33 cellular contexts compared by ENCODE assay signal in genomic region chr1:101645810-101646209, GRCh38.
"Had no signal": no experiment of that assay in that cellular context is flagged by ENCODE, and none has a peak within 500 bp of the region (broad histone marks: within the 10 kb centered on the region; RNA-seq: fewer than 3 reads in every experiment).

No MANE protein-coding gene starts in this region.

- H3K36me3 ChIP-seq: adrenal gland, ascending aorta, brain microvascular endothelial cell, breast epithelium, cardiac muscle cell had no signal

- ATAC-seq: activated naive CD4-positive, alpha-beta T cell treated with anti-CD3 and anti-CD28 coated beads, Interleukin-2, amount 50 U/mL, for 72 hours; activated naive CD8-positive, alpha-beta T cell treated with anti-CD3 and anti-CD28 coated beads, Interleukin-2, amount 50 U/mL, for 24 hours; activated T-cell treated with anti-CD3 and anti-CD28 coated beads, Interleukin-2, amount 50 U/mL, for 4 hours; activated T-cell treated with anti-CD3 and anti-CD28 coated beads, Interleukin-2, amount 50 U/mL, for 72 hours; activated T-helper 17 cell treated with anti-CD3 and anti-CD28 coated beads, Interleukin-2, amount 50 U/mL, for 72 hours; body of pancreas had no signal

- H3K4me1 ChIP-seq: adrenal gland, ascending aorta, body of pancreas, breast epithelium had no signal

- DNase-seq: activated effector memory CD4-positive, alpha-beta T cell treated with anti-CD3 and anti-CD28 coated beads, Interleukin-2, amount 50 U/mL, for 16 hours; activated effector memory CD4-positive, alpha-beta T cell treated with Interleukin-2 at 50 U/mL for 16 hours; activated gamma-delta T cell; activated gamma-delta T cell treated with Interleukin-2 at 50 U/mL for 16 hours; activated naive CD4-positive, alpha-beta T cell; activated naive CD4-positive, alpha-beta T cell treated with anti-CD3 and anti-CD28 coated beads for 36 hours; activated naive CD4-positive, alpha-beta T cell treated with anti-CD3 and anti-CD28 coated beads, Interleukin-2, amount 10 ng/mL, durations not matched to agents 7 days and 5 days; activated naive CD4-positive, alpha-beta T cell treated with anti-CD3 and anti-CD28 coated beads, Interleukin-2, amount 50 U/mL, for 16 hours; activated naive CD4-positive, alpha-beta T cell treated with Interleukin-2 at 50 U/mL for 16 hours; activated naive CD8-positive, alpha-beta T cell treated with anti-CD3 and anti-CD28 coated beads for 36 hours; activated naive CD8-positive, alpha-beta T cell treated with anti-CD3 and anti-CD28 coated beads, Interleukin-2, amount 10 ng/mL, durations not matched to agents 7 days and 5 days; activated naive CD8-positive, alpha-beta T cell treated with anti-CD3 and anti-CD28 coated beads, Interleukin-2, amount 50 U/mL, for 24 hours; activated T-cell treated with anti-CD3 and anti-CD28 coated beads, Interleukin-2, amount 50 U/mL, for 4 hours; activated T-cell treated with anti-CD3 and anti-CD28 coated beads, Interleukin-2, amount 50 U/mL, for 48 hours; activated T-cell treated with anti-CD3 and anti-CD28 coated beads, Interleukin-2, amount 50 U/mL, for 72 hours; adrenal gland; amniotic stem cell; amygdala; anterior cingulate cortex; aorta; body of pancreas; brain microvascular endothelial cell; caudate nucleus; central memory CD4-positive, alpha-beta T cell; cerebellar nuclear complex had no signal

- H3K9me3 ChIP-seq: ascending aorta, body of pancreas, breast epithelium had no signal

- H3K27ac ChIP-seq: adrenal gland, ascending aorta, body of pancreas, brain microvascular endothelial cell, breast epithelium, cardiac muscle cell had no signal

- H3K27me3 ChIP-seq: adrenal gland, ascending aorta, body of pancreas, brain microvascular endothelial cell, breast epithelium, cardiac muscle cell had no signal

- FAIRE-seq: astrocyte, bronchial epithelial cell, colon had no signal

- H3K4me3 ChIP-seq: adrenal gland, ascending aorta, body of pancreas, breast epithelium, cardiac muscle cell had no signal
